Comparison of ENCODE assay signal across 9 cellular contexts in the genomic region with DNA sequence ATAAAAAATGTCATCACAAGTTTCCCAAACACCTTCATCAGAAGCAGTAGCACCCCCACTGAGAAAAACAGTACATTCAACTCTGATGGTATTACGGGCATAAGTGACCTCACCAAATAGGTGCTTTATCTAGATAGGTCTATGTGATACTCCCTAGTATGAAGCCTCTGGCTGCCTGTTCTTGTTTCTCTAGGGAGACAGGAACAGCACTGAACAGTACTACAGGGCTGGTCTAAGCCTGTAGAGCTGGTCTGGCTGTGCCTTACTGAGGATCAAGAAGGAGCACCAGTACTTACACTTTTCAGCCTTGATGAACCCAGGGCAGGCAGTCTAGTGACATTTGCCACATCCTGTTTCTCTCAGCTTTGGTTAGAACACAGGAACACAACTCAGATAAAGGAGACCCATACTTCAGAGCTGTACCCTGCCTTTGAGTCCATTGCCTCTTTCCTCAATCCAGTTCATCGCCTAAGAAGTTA. TPM values are rescaled to one million over a fixed set of nuclear protein-coding genes. Genes with fewer than 3 reads are reported as not detected.
DNase-seq lines count a peak whose midpoint lies in the region; ATAC-seq and TF ChIP-seq lines count a peak whose summit lies in the region.
"Had no signal": no experiment of that assay in that cellular context is flagged by ENCODE, and none has a peak within 500 bp of the region (broad histone marks: within the 10 kb centered on the region; RNA-seq: fewer than 3 reads in every experiment).

No MANE protein-coding gene starts in this region.

- peak overlapping the region; percentile 95 for H3K27ac Mint-ChIP-seq in activated T-helper 17 cell treated with anti-CD3 and anti-CD28 coated beads, Interleukin-2, amount 50 U/mL, for 72 hours
- H3K27ac Mint-ChIP-seq in endothelial cell (ENCODE audit: unreplicated experiment) = no peak overlapping the region

- peak overlapping the region; percentile 57 for H3K27ac ChIP-seq in smooth muscle cell (ENCODE audit: low read depth)
- no peak overlapping the region for H3K27ac ChIP-seq in A673 (ENCODE audit: low read depth, low read length, poor library complexity, severe bottlenecking)
- H3K27ac ChIP-seq: A549 had no signal

- intact Hi-C loops in A673 (cut with micrococcal nuclease; ENCODE audit: unreplicated experiment) = no loop called here

- H3K4me3 Mint-ChIP-seq in activated T-helper 17 cell treated with anti-CD3 and anti-CD28 coated beads, Interleukin-2, amount 50 U/mL, for 72 hours = peak overlapping the region; percentile 93
- H3K4me3 Mint-ChIP-seq in endothelial cell (ENCODE audit: unreplicated experiment) = no peak overlapping the region

- H3K9me3 ChIP-seq in smooth muscle cell (replicated peaks; ENCODE audit: low read depth) = no peaks in the 10 kb centered on the region
- H3K9me3 ChIP-seq in A673 (ENCODE audit: low read depth, low read length, poor library complexity, severe bottlenecking) = no peaks in the 10 kb centered on the region

- WGBS in smooth muscle cell (ENCODE audit: low lambda C conversion rate) = 84% methylated on average over 2 of the region's 2 CpGs

- no peaks in the 10 kb centered on the region for H3K9me3 Mint-ChIP-seq in activated T-helper 17 cell treated with anti-CD3 and anti-CD28 coated beads, Interleukin-2, amount 50 U/mL, for 72 hours
- no peaks in the 10 kb centered on the region for H3K9me3 Mint-ChIP-seq in endothelial cell (ENCODE audit: unreplicated experiment)

- POLR2A ChIA-PET in A673 (lab: Charles Lee; ENCODE audit: low non-redundant PET) = no interaction called here

- peaks cover 14% of the 10 kb centered on the region for H3K36me3 ChIP-seq in smooth muscle cell (ENCODE audit: low read depth)
- peaks cover 16% of the 10 kb centered on the region for H3K36me3 ChIP-seq in A673 (ENCODE audit: insufficient read depth, low read length, poor library complexity, severe bottlenecking)

- H3K79me2 ChIP-seq in smooth muscle cell (ENCODE audit: low read depth) = no peaks in the 10 kb centered on the region

- DNase-seq in activated CD4-positive, CD25-positive, alpha-beta regulatory T cell treated with anti-CD3 and anti-CD28 coated beads, Interleukin-2, amount 50 U/mL, for 16 hours (ENCODE audit: low read depth, low spot score) = peak; percentile 41
- no peak for DNase-seq in activated CD4-positive, CD25-positive, alpha-beta regulatory T cell treated with anti-CD3 and anti-CD28 coated beads, Interleukin-2, amount 50 U/mL, for 72 hours
- DNase-seq in smooth muscle cell (lab: John Stamatoyannopoulos, UW; ENCODE audit: unreplicated experiment) (no peak), endothelial cell (ENCODE audit: low spot score) (no peak), OCI-M2 (lab: John Stamatoyannopoulos, UW; ENCODE audit: unreplicated experiment) (no peak), A673 (ENCODE audit: low spot score) (no peak)

- CTCF ChIA-PET in A673 (lab: Charles Lee) = no interaction called here

- H3K27me3 ChIP-seq in smooth muscle cell (ENCODE audit: low read depth) (no peaks in the 10 kb centered on the region), A673 (replicated peaks; ENCODE audit: insufficient read depth, low read depth, low read length, poor library complexity) (no peaks in the 10 kb centered on the region)

- no peak overlapping the region for H3K4me2 ChIP-seq in smooth muscle cell
- H3K4me2 ChIP-seq: A549 had no signal

- BruUV-seq in A673 (replicated peaks; lab: Mats Ljungman, UMichigan) = no TSS peak

- H3K27me3 Mint-ChIP-seq in activated T-helper 17 cell treated with anti-CD3 and anti-CD28 coated beads, Interleukin-2, amount 50 U/mL, for 72 hours = no peaks in the 10 kb centered on the region
- H3K27me3 Mint-ChIP-seq in endothelial cell (ENCODE audit: unreplicated experiment) = no peaks in the 10 kb centered on the region

- no peaks in the 10 kb centered on the region for H4K20me1 ChIP-seq in smooth muscle cell (ENCODE audit: low read depth)

- no peak overlapping the region for H3K9ac ChIP-seq in smooth muscle cell (ENCODE audit: low read depth)

- TF ChIP-seq CTCF in smooth muscle cell (IDR thresholded peaks at IDR 0.05; ENCODE audit: borderline replicate concordance, insufficient read depth, poor library complexity, severe bottlenecking) = no peak
- TF ChIP-seq CTCF in endothelial cell (IDR thresholded peaks at IDR 0.05; ENCODE audit: unreplicated experiment) = no peak
- TF ChIP-seq CTCF in A673 (conservative IDR thresholded peaks at IDR 0.05; ENCODE audit: low read depth, low read length) = no peak

- H3K36me3 Mint-ChIP-seq in activated T-helper 17 cell treated with anti-CD3 and anti-CD28 coated beads, Interleukin-2, amount 50 U/mL, for 72 hours (ENCODE audit: low read depth) = peaks cover 92% of the 10 kb centered on the region
- H3K36me3 Mint-ChIP-seq in endothelial cell (ENCODE audit: low read depth, unreplicated experiment) = peaks cover 46% of the 10 kb centered on the region

- H3K4me3 ChIP-seq in smooth muscle cell (no peak overlapping the region), A673 (ENCODE audit: low read depth, low read length, poor library complexity, severe bottlenecking) (no peak overlapping the region)
- H3K4me3 ChIP-seq: A549 had no signal

- H3K4me1 Mint-ChIP-seq in activated T-helper 17 cell treated with anti-CD3 and anti-CD28 coated beads, Interleukin-2, amount 50 U/mL, for 72 hours = peaks cover 85% of the 10 kb centered on the region
- peaks cover 19% of the 10 kb centered on the region for H3K4me1 Mint-ChIP-seq in endothelial cell (ENCODE audit: unreplicated experiment)

- H3K4me1 ChIP-seq in smooth muscle cell (ENCODE audit: low read depth) (peaks cover 26% of the 10 kb centered on the region), A673 (ENCODE audit: insufficient read depth, low read length, poor library complexity, severe bottlenecking) (no peaks in the 10 kb centered on the region)
- H3K4me1 ChIP-seq: A549 had no signal

- H3F3A ChIP-seq in smooth muscle cell (ENCODE audit: low read depth) = peaks cover 5% of the 10 kb centered on the region

- ATAC-seq in HG03196 (IDR thresholded peaks at IDR 0.05; ENCODE audit: unreplicated experiment) = peak; percentile 75
- ATAC-seq in activated T-helper 17 cell treated with anti-CD3 and anti-CD28 coated beads, Interleukin-2, amount 50 U/mL, for 72 hours (replicated peaks) = peak; percentile 60
- ATAC-seq: A549 had no signal

- H2AFZ ChIP-seq in smooth muscle cell (ENCODE audit: low read depth) = no peak overlapping the region

RNA-seq across cellular contexts. Expression of gene OXNAD1, which starts 35.9 kb away (rescaled TPM):
- 10 to 100 TPM; 31.4 to 32.4 TPM for total RNA-seq in activated T-helper 17 cell treated with anti-CD3 and anti-CD28 coated beads, Interleukin-2, amount 50 U/mL, for 72 hours
- total RNA-seq in smooth muscle cell (13.3 and 15.7 TPM in 2 replicates), endothelial cell (ENCODE audit: unreplicated experiment) (10.9 TPM), A673 (2021) (19.8 and 21.5 TPM in 2 replicates)
- polyA plus RNA-seq in smooth muscle cell = 9.2 and 12.4 TPM in 2 replicates

RNA-seq across cellular contexts. Expression of gene DPH3, which starts 36.2 kb away (rescaled TPM):
- 10 to 100 TPM; 10.0 to 22.5 TPM for total RNA-seq in activated T-helper 17 cell treated with anti-CD3 and anti-CD28 coated beads, Interleukin-2, amount 50 U/mL, for 72 hours
- total RNA-seq in smooth muscle cell (42.9 and 44.7 TPM in 2 replicates), endothelial cell (ENCODE audit: unreplicated experiment) (33.3 TPM), A673 (2021) (24.0 and 26.4 TPM in 2 replicates)
- polyA plus RNA-seq in smooth muscle cell = 69.5 and 78.8 TPM in 2 replicates
